ENCODE assay signal across 8 cellular contexts in genomic region chr11:11787305-11788066, GRCh38. TPM values are rescaled to one million over a fixed set of nuclear protein-coding genes. Genes with fewer than 3 reads are reported as not detected.
A peak's percentile ranks its signal among the peaks of the same experiment; 100 is the strongest.
DNase-seq lines count a peak whose midpoint lies in the region; ATAC-seq and TF ChIP-seq lines count a peak whose summit lies in the region.

No MANE protein-coding gene starts in this region.

- intact Hi-C loops in activated CD4-positive, alpha-beta memory T cell treated with anti-CD3 and anti-CD28 coated beads for 36 hours (cut with micrococcal nuclease), result loop anchor here (1.0 to 5.0 kb wide), 5 partner anchors 165 to 854 kb away; partner anchors contain the start of gene GALNT18

- H4K91ac ChIP-seq in mesenchymal stem cell (ENCODE audit: low read length), result no peak overlapping the region

- H3K79me1 ChIP-seq in mesenchymal stem cell (replicated peaks; ENCODE audit: low read length, poor library complexity, severe bottlenecking), result no peaks in the 10 kb centered on the region

- H2AK5ac ChIP-seq in mesenchymal stem cell (ENCODE audit: low read length, severe bottlenecking), result no peak overlapping the region

- no peak overlapping the region for H2BK12ac ChIP-seq in mesenchymal stem cell (ENCODE audit: low read length in 2 of 2)

- H3K4me1 Mint-ChIP-seq in activated CD4-positive, alpha-beta memory T cell treated with anti-CD3 and anti-CD28 coated beads for 36 hours (ENCODE audit: low read depth), result no peaks in the 10 kb centered on the region

- peaks cover 5% of the 10 kb centered on the region for H3K27me3 Mint-ChIP-seq in activated CD4-positive, alpha-beta memory T cell treated with anti-CD3 and anti-CD28 coated beads for 36 hours

- H3K27me3 ChIP-seq in mesenchymal stem cell (ENCODE audit: control insufficient read depth in 1 of 2, insufficient read depth in 1 of 2, low read length in 2 of 2), result peaks cover 2 to 13% of the 10 kb centered on the region in 2 experiments

- no peak overlapping the region for H3K27ac Mint-ChIP-seq in activated CD4-positive, alpha-beta memory T cell treated with anti-CD3 and anti-CD28 coated beads for 36 hours

- DNase-seq in NCI-H774 (lab: John Stamatoyannopoulos, UW) (peak; percentile 56), mesenchymal stem cell (peak; percentile 76)
- peak; percentile 72 for DNase-seq in activated CD4-positive, alpha-beta memory T cell treated with anti-CD3 and anti-CD28 coated beads for 36 hours
- peak; percentile 50 for DNase-seq in effector CD8-positive, alpha-beta T cell (lab: John Stamatoyannopoulos, UW)
- DNase-seq in stimulated activated CD8-positive, alpha-beta memory T cell treated with anti-CD3 and anti-CD28 coated beads, Interleukin-2, amount 100 ng/mL, for 48 hours (ENCODE audit: low read depth in 2 of 2), result peak; percentile 46 to 58

- H2BK5ac ChIP-seq in mesenchymal stem cell (ENCODE audit: low read depth, low read length, poor library complexity, severe bottlenecking), result no peak overlapping the region

- no peaks in the 10 kb centered on the region for H3K9me3 ChIP-seq in mesenchymal stem cell (ENCODE audit: control insufficient read depth, low read length)

- no peak overlapping the region for H4K8ac ChIP-seq in mesenchymal stem cell (ENCODE audit: low read length)

- no peak overlapping the region for H3K14ac ChIP-seq in mesenchymal stem cell (ENCODE audit: low read length in 2 of 2)

- H2BK15ac ChIP-seq in mesenchymal stem cell (ENCODE audit: low read depth, poor library complexity, severe bottlenecking), result no peak overlapping the region

- H2BK120ac ChIP-seq in mesenchymal stem cell (ENCODE audit: low read depth, low read length), result no peak overlapping the region

- no peaks in the 10 kb centered on the region for H3K36me3 Mint-ChIP-seq in activated CD4-positive, alpha-beta memory T cell treated with anti-CD3 and anti-CD28 coated beads for 36 hours

- H3K4me3 Mint-ChIP-seq in activated CD4-positive, alpha-beta memory T cell treated with anti-CD3 and anti-CD28 coated beads for 36 hours, result no peak overlapping the region

- H3K9me3 Mint-ChIP-seq in activated CD4-positive, alpha-beta memory T cell treated with anti-CD3 and anti-CD28 coated beads for 36 hours, result no peaks in the 10 kb centered on the region

- H3K36me3 ChIP-seq in mesenchymal stem cell (ENCODE audit: control insufficient read depth in 1 of 2, insufficient read depth in 2 of 2, low read depth in 1 of 2, low read length in 2 of 2), result no peaks in the 10 kb centered on the region

- no peaks in the 10 kb centered on the region for H3K4me1 ChIP-seq in mesenchymal stem cell (ENCODE audit: control insufficient read depth, insufficient read depth, low read depth, low read length)

- CTCF ChIA-PET in activated CD4-positive, alpha-beta memory T cell treated with anti-CD3 and anti-CD28 coated beads for 36 hours (lab: Charles Lee), result interaction anchor here (0.7 to 5.7 kb wide), 32 partner anchors 8 to 1022 kb away, joined by 3 to 101 read pairs (median 4); partner anchors contain the start of genes GALNT18 and USP47

- 57% methylated on average over 5 of the region's 7 CpGs for WGBS in mesenchymal stem cell

- H2AFZ ChIP-seq in mesenchymal stem cell (ENCODE audit: low read depth, low read length), result no peak overlapping the region

- H3K4me3 ChIP-seq in mesenchymal stem cell (ENCODE audit: insufficient read depth in 1 of 2, low read depth in 1 of 2, low read length in 2 of 2), result no peak overlapping the region

- POLR2A ChIA-PET in activated CD4-positive, alpha-beta memory T cell treated with anti-CD3 and anti-CD28 coated beads for 36 hours (lab: Charles Lee), result no interaction called here

- H3K4ac ChIP-seq in mesenchymal stem cell (ENCODE audit: low read depth in 1 of 2, low read length in 2 of 2), result no peak overlapping the region

- no peak overlapping the region for H3K9ac ChIP-seq in mesenchymal stem cell (ENCODE audit: low read length)

- ATAC-seq in HG03103 (IDR thresholded peaks at IDR 0.05; ENCODE audit: low read depth, unreplicated experiment) (peak; percentile 60), HG03565 (IDR thresholded peaks at IDR 0.05; ENCODE audit: unreplicated experiment) (no peak)

- H3K23ac ChIP-seq in mesenchymal stem cell (ENCODE audit: low read length in 2 of 2), result no peak overlapping the region

- H3K27ac ChIP-seq in mesenchymal stem cell (ENCODE audit: low read length, poor library complexity, severe bottlenecking), result no peak overlapping the region

- peak; percentile 76 for TF ChIP-seq CTCF in GM12872 (IDR thresholded peaks at IDR 0.05; ENCODE audit: insufficient read depth, low read depth, low read length)

- no peak overlapping the region for H3K18ac ChIP-seq in mesenchymal stem cell (ENCODE audit: low read depth in 1 of 2, low read length in 2 of 2)

- no peak overlapping the region for H3K4me2 ChIP-seq in mesenchymal stem cell (ENCODE audit: low read length, poor library complexity, severe bottlenecking)

RNA-seq across cellular contexts. Expression of gene USP47, which starts 54.3 kb away (rescaled TPM):
- 10 to 100 TPM; 58.5 to 64.0 TPM for total RNA-seq in activated CD4-positive, alpha-beta memory T cell treated with anti-CD3 and anti-CD28 coated beads for 36 hours
- 31.2 TPM for polyA plus RNA-seq in mesenchymal stem cell (2013, experiment 1 of 2)
- 30.0 TPM for polyA plus RNA-seq in mesenchymal stem cell (2013, experiment 2 of 2)
